22 cellular contexts compared by ENCODE assay signal in genomic region chr1:63012339-63012738, GRCh38.
DNase-seq lines count a peak whose midpoint lies in the region; ATAC-seq, FAIRE-seq and TF ChIP-seq lines count a peak whose summit lies in the region.
"Had no signal": no experiment of that assay in that cellular context is flagged by ENCODE, and none has a peak within 500 bp of the region (broad histone marks: within the 10 kb centered on the region; RNA-seq: fewer than 3 reads in every experiment).

No MANE protein-coding gene starts in this region.

- H3K4me1 Mint-ChIP-seq in Calu3 (ENCODE audit: low read depth, unreplicated experiment): peaks cover 9% of the 10 kb centered on the region
- no peaks in the 10 kb centered on the region for H3K4me1 Mint-ChIP-seq in activated naive CD8-positive, alpha-beta T cell treated with anti-CD3 and anti-CD28 coated beads, Interleukin-2, amount 50 U/mL, for 24 hours
- H3K4me1 Mint-ChIP-seq: CD4-positive, alpha-beta memory T cell had no signal

- no peaks in the 10 kb centered on the region for H3K36me3 ChIP-seq in adrenal gland (replicated peaks in 1 of 2)
- H3K36me3 ChIP-seq: BE2C, MG63 had no signal

- H3K4me3 Mint-ChIP-seq in Calu3 (ENCODE audit: low read depth, unreplicated experiment): no peak overlapping the region
- H3K4me3 Mint-ChIP-seq in activated naive CD8-positive, alpha-beta T cell treated with anti-CD3 and anti-CD28 coated beads, Interleukin-2, amount 50 U/mL, for 24 hours: no peak overlapping the region
- H3K4me3 Mint-ChIP-seq: CD4-positive, alpha-beta memory T cell had no signal

- H3K4me3 ChIP-seq in adrenal gland (no peak overlapping the region), right cardiac atrium (ENCODE audit: low read length) (no peak overlapping the region)
- H3K4me3 ChIP-seq: GM23248, MG63 had no signal

- no peaks in the 10 kb centered on the region for H3K9me3 ChIP-seq in adrenal gland (replicated peaks in 1 of 3)
- no peaks in the 10 kb centered on the region for H3K9me3 ChIP-seq in right cardiac atrium (ENCODE audit: control insufficient read depth, low read length)
- H3K9me3 ChIP-seq: BE2C, MG63 had no signal

- no peaks in the 10 kb centered on the region for H3K36me3 Mint-ChIP-seq in Calu3 (ENCODE audit: insufficient read depth, unreplicated experiment)
- H3K36me3 Mint-ChIP-seq in activated naive CD8-positive, alpha-beta T cell treated with anti-CD3 and anti-CD28 coated beads, Interleukin-2, amount 50 U/mL, for 24 hours (ENCODE audit: low read depth): no peaks in the 10 kb centered on the region
- H3K36me3 Mint-ChIP-seq: CD4-positive, alpha-beta memory T cell had no signal

- TF ChIP-seq POLR2A in adrenal gland (IDR thresholded peaks at IDR 0.05): no peak

- intact Hi-C loops in adrenal gland (cut with DNase I) (no loop called here), right cardiac atrium (cut with DNase I) (no loop called here), Calu3 (cut with micrococcal nuclease; ENCODE audit: unreplicated experiment) (no loop called here)

- CTCF ChIA-PET in Calu3 (lab: Charles Lee): interaction anchor here (0.7 kb wide), 1 partner anchor 137 kb away, joined by 3 read pairs; no protein-coding TSS in a partner anchor

- no peak for TF ChIP-seq CTCF in adrenal gland (IDR thresholded peaks at IDR 0.05)
- no peak for TF ChIP-seq CTCF in Calu3 (IDR thresholded peaks at IDR 0.05; ENCODE audit: unreplicated experiment)

- no peaks in the 10 kb centered on the region for H3K27me3 Mint-ChIP-seq in Calu3 (ENCODE audit: unreplicated experiment)
- peaks cover 4% of the 10 kb centered on the region for H3K27me3 Mint-ChIP-seq in activated naive CD8-positive, alpha-beta T cell treated with anti-CD3 and anti-CD28 coated beads, Interleukin-2, amount 50 U/mL, for 24 hours

- H3K9me3 Mint-ChIP-seq in Calu3 (ENCODE audit: low read depth, unreplicated experiment): no peaks in the 10 kb centered on the region
- H3K9me3 Mint-ChIP-seq in activated naive CD8-positive, alpha-beta T cell treated with anti-CD3 and anti-CD28 coated beads, Interleukin-2, amount 50 U/mL, for 24 hours: no peaks in the 10 kb centered on the region

- ATAC-seq in right cardiac atrium: peak; percentile 67 to 69
- ATAC-seq in activated naive CD8-positive, alpha-beta T cell treated with anti-CD3 and anti-CD28 coated beads, Interleukin-2, amount 50 U/mL, for 24 hours: no peak

- H3K4me1 ChIP-seq in adrenal gland (replicated peaks in 1 of 2) (no peaks in the 10 kb centered on the region), right cardiac atrium (ENCODE audit: control insufficient read depth, insufficient read depth, low read length) (no peaks in the 10 kb centered on the region)
- H3K4me1 ChIP-seq: BE2C had no signal

- WGBS in adrenal gland, 4 donors: 34 to 44% (median 39%) methylated on average over 6 of the region's 6 CpGs
- WGBS in right cardiac atrium: 49% methylated on average over 6 of the region's 6 CpGs

- no peak overlapping the region for H3K27ac ChIP-seq in adrenal gland
- H3K27ac ChIP-seq in right cardiac atrium (ENCODE audit: low read length): no peak overlapping the region
- H3K27ac ChIP-seq: GM23248 had no signal

- H3K27me3 ChIP-seq in adrenal gland (no peaks in the 10 kb centered on the region), right cardiac atrium (ENCODE audit: control insufficient read depth, insufficient read depth) (no peaks in the 10 kb centered on the region)
- H3K27me3 ChIP-seq: BE2C, MG63 had no signal

- DNase-seq in adrenal gland (peak; percentile 15 to 67 (median 41)), fibroblast of gingiva (ENCODE audit: low read depth) (peak; percentile 4), right cardiac atrium (no peak), renal cortical epithelial cell (ENCODE audit: low read depth) (peak; percentile 27), Calu3 (no peak), HTR-8/SVneo (ENCODE audit: insufficient read length, low spot score) (no peak)
- DNase-seq in activated naive CD8-positive, alpha-beta T cell treated with anti-CD3 and anti-CD28 coated beads, Interleukin-2, amount 50 U/mL, for 24 hours: no peak
- DNase-seq: BE2C; CD4-positive, alpha-beta memory T cell; DMS79 treated with DMSO at 0.1 percent for 48 hours; GM23248; KG1; MG63; NCI-H1092 treated with DMSO at 0.1 percent for 48 hours; NCI-H1694; NCI-H2171; NCI-H510A; NCI-H82; SHP77 had no signal

- BruUV-seq in Calu3 (replicated peaks; lab: Mats Ljungman, UMichigan): no TSS peak

- FAIRE-seq in HTR-8/SVneo (lab: Jason Lieb, UNC): no peak
- FAIRE-seq: D721Med, G401.6, GM12891 had no signal

- no peak overlapping the region for H3K27ac Mint-ChIP-seq in Calu3 (ENCODE audit: unreplicated experiment)
- no peak overlapping the region for H3K27ac Mint-ChIP-seq in activated naive CD8-positive, alpha-beta T cell treated with anti-CD3 and anti-CD28 coated beads, Interleukin-2, amount 50 U/mL, for 24 hours
- H3K27ac Mint-ChIP-seq: CD4-positive, alpha-beta memory T cell had no signal

Comparison
In these comparisons a context has a peak if more than half of its experiments do, and no peak if none do; other contexts are left out.
1. DNase-seq: peak in adrenal gland (7 of 7), fibroblast of gingiva (single experiment) and renal cortical epithelial cell (single experiment); none in right cardiac atrium (0 of 3), Calu3 (single experiment), activated naive CD8-positive, alpha-beta T cell treated with anti-CD3 and anti-CD28 coated beads, Interleukin-2, amount 50 U/mL, for 24 hours (single experiment) and HTR-8/SVneo (single experiment).